14 cellular contexts compared by ENCODE assay signal in genomic region chr14:22429546-22429945, GRCh38.
DNase-seq lines count a peak whose midpoint lies in the region; ATAC-seq and TF ChIP-seq lines count a peak whose summit lies in the region.
"Had no signal": no experiment of that assay in that cellular context is flagged by ENCODE, and none has a peak within 500 bp of the region (broad histone marks: within the 10 kb centered on the region; RNA-seq: fewer than 3 reads in every experiment).

No MANE protein-coding gene starts in this region.

- H3K27ac ChIP-seq in Karpas-422 (ENCODE audit: low read length): peak overlapping the region; percentile 97
- H3K27ac ChIP-seq in uterus: peak overlapping the region; percentile 71 to 79
- H3K27ac ChIP-seq: PC-9 had no signal

- no peak overlapping the region for H2AFZ ChIP-seq in Karpas-422 (ENCODE audit: low read length)
- H2AFZ ChIP-seq: PC-9 had no signal

- TF ChIP-seq POLR2A in uterus (IDR thresholded peaks at IDR 0.05): no peak

- peak overlapping the region; percentile 66 for H3K9ac ChIP-seq in Karpas-422 (ENCODE audit: low read length)

- H3K4me1 ChIP-seq in Karpas-422 (ENCODE audit: low read length) (peaks cover 97% of the 10 kb centered on the region), uterus (peaks cover 7 to 9% of the 10 kb centered on the region in 2 donors)
- H3K4me1 ChIP-seq: BE2C had no signal

- H3K27me3 ChIP-seq in Karpas-422 (ENCODE audit: low read length) (no peaks in the 10 kb centered on the region), uterus (no peaks in the 10 kb centered on the region)
- H3K27me3 ChIP-seq: BE2C had no signal

- H3K9me3 Mint-ChIP-seq in brain (no peaks in the 10 kb centered on the region), natural killer cell (no peaks in the 10 kb centered on the region)

- H3K36me3 Mint-ChIP-seq in brain (no peaks in the 10 kb centered on the region), natural killer cell (no peaks in the 10 kb centered on the region)

- TF ChIP-seq CTCF in brain (conservative IDR thresholded peaks at IDR 0.05): no peak
- TF ChIP-seq CTCF in natural killer cell (IDR thresholded peaks at IDR 0.05): no peak
- TF ChIP-seq CTCF in uterus (IDR thresholded peaks at IDR 0.05): no peak

- no peaks in the 10 kb centered on the region for H3K79me2 ChIP-seq in Karpas-422 (ENCODE audit: low read length)

- DNase-seq in Karpas-422 (peak; percentile 88), natural killer cell (no peak), uterus (no peak), cardiac septum (ENCODE audit: low spot score) (no peak), NCI-H2171 (lab: John Stamatoyannopoulos, UW) (no peak), CD1c-positive myeloid dendritic cell (ENCODE audit: extremely low spot score) (no peak)
- DNase-seq: BE2C, DMS 273 treated with DMSO at 0.1 percent for 48 hours, NCI-H1048, NCI-H146, NCI-H345, NCI-H526 treated with DMSO at 0.1 percent for 48 hours, PC-9 had no signal

- intact Hi-C loops in natural killer cell (cut with micrococcal nuclease): loop anchor here (5.0 kb wide), 1 partner anchor 37 kb away; no protein-coding TSS in a partner anchor
- intact Hi-C loops in uterus (cut with DNase I; ENCODE audit: low total_unique reads): no loop called here
- intact Hi-C loops in cardiac septum (cut with DNase I): no loop called here

- H3K36me3 ChIP-seq in Karpas-422 (ENCODE audit: insufficient read depth, low read length) (no peaks in the 10 kb centered on the region), uterus (no peaks in the 10 kb centered on the region)
- H3K36me3 ChIP-seq: BE2C had no signal

- H3K4me2 ChIP-seq in Karpas-422 (ENCODE audit: low read depth, low read length, poor library complexity, severe bottlenecking): peak overlapping the region; percentile 75
- H3K4me2 ChIP-seq: PC-9 had no signal

- H3K27ac Mint-ChIP-seq in brain (peak overlapping the region in 3 of 5 experiments; percentile 43 to 94 (median 91)), natural killer cell (peak overlapping the region; percentile 84 to 94)

- H3K4me1 Mint-ChIP-seq in brain (peaks cover 73% of the 10 kb centered on the region), natural killer cell (peaks cover 65 to 81% of the 10 kb centered on the region in 2 donors)

- H3K9me2 ChIP-seq in Karpas-422 (replicated peaks; ENCODE audit: insufficient read depth, low read length): no peaks in the 10 kb centered on the region

- peak in 2 of 3 donors; percentile 17 to 25 for ATAC-seq in natural killer cell

- H4K20me1 ChIP-seq in Karpas-422 (ENCODE audit: insufficient read depth, low read depth, low read length): no peaks in the 10 kb centered on the region

- H3K9me3 ChIP-seq in Karpas-422 (ENCODE audit: low read length) (no peaks in the 10 kb centered on the region), uterus (no peaks in the 10 kb centered on the region)
- H3K9me3 ChIP-seq: BE2C had no signal

- H3K4me3 Mint-ChIP-seq in brain (no peak overlapping the region), natural killer cell (peak overlapping the region; percentile 84)

- H3K27me3 Mint-ChIP-seq in brain: peaks cover 6% of the 10 kb centered on the region
- no peaks in the 10 kb centered on the region for H3K27me3 Mint-ChIP-seq in natural killer cell (ENCODE audit: low read depth in 2 of 2)

- H3K4me3 ChIP-seq in Karpas-422 (ENCODE audit: low read length): peak overlapping the region; percentile 46
- no peak overlapping the region for H3K4me3 ChIP-seq in uterus
- H3K4me3 ChIP-seq: PC-9 had no signal
